ENCODE assay signal across 12 cellular contexts in genomic region chr11:110098645-110099044, GRCh38. TPM values are rescaled to one million over a fixed set of nuclear protein-coding genes. Genes with fewer than 3 reads are reported as not detected.
DNase-seq lines count a peak whose midpoint lies in the region; ATAC-seq and TF ChIP-seq lines count a peak whose summit lies in the region.
"Had no signal": no experiment of that assay in that cellular context is flagged by ENCODE, and none has a peak within 500 bp of the region (broad histone marks: within the 10 kb centered on the region; RNA-seq: fewer than 3 reads in every experiment).

No MANE protein-coding gene starts in this region.

- no peaks in the 10 kb centered on the region for H3K27me3 ChIP-seq in PC-3 (ENCODE audit: low read length)

- intact Hi-C loops in PC-3 (cut with micrococcal nuclease) = loop anchor here (5.0 kb wide), 3 partner anchors 199 to 334 kb away; partner anchors contain the start of gene RDX

- peaks cover 44% of the 10 kb centered on the region for H3K36me3 ChIP-seq in PC-3 (ENCODE audit: low read depth, low read length)

- H3K27ac ChIP-seq in PC-3 (ENCODE audit: low read length) = peak overlapping the region; percentile 32
- H3K27ac ChIP-seq: KMS-11 had no signal

- TF ChIP-seq CTCF in PC-3 (conservative IDR thresholded peaks at IDR 0.05; ENCODE audit: low read depth, low read length) = peak; percentile 51
- no peak for TF ChIP-seq CTCF in GM10266 (IDR thresholded peaks at IDR 0.05; ENCODE audit: control insufficient read depth, insufficient read depth, low read depth, missing control alignments)

- POLR2A ChIA-PET in PC-3 (lab: Charles Lee; ENCODE audit: unreplicated experiment) = no interaction called here

- H2AFZ ChIP-seq in PC-3 (ENCODE audit: low read length) = no peak overlapping the region

- H3K79me2 ChIP-seq in PC-3 (ENCODE audit: low read length) = peaks cover 100% of the 10 kb centered on the region

- no peaks in the 10 kb centered on the region for H3F3A ChIP-seq in PC-3 (ENCODE audit: low read length, unreplicated experiment)

- BruUV-seq in PC-3 (replicated peaks; lab: Mats Ljungman, UMichigan) = no TSS peak

- DNase-seq in CD1c-positive myeloid dendritic cell (ENCODE audit: extremely low spot score) (peak; percentile 72), PC-3 (peak; percentile 85), GM10266 (ENCODE audit: extremely low spot score) (no peak), NCI-H774 (lab: John Stamatoyannopoulos, UW) (no peak), DMS 273 (lab: John Stamatoyannopoulos, UW; ENCODE audit: unreplicated experiment) (no peak), UCSD-AML1 (lab: John Stamatoyannopoulos, UW; ENCODE audit: unreplicated experiment) (no peak)
- DNase-seq: cerebellar nuclear complex; COR-L47; stimulated activated CD4-positive, alpha-beta T cell treated with anti-CD3 and anti-CD28 coated beads, Interleukin-4, amount 100 ng/mL, for 24 hours had no signal

- no peaks in the 10 kb centered on the region for H3K9me3 ChIP-seq in PC-3 (ENCODE audit: low read length)

- CTCF ChIA-PET in PC-3 (lab: Charles Lee) = no interaction called here

- H4K20me1 ChIP-seq in PC-3 (ENCODE audit: low read length) = peaks cover 85% of the 10 kb centered on the region

- no peak overlapping the region for H3K9ac ChIP-seq in PC-3 (ENCODE audit: low read length)
- H3K9ac ChIP-seq: KMS-11 had no signal

- H3K4me3 ChIP-seq in PC-3 (ENCODE audit: low read length) = no peak overlapping the region

- H3K4me1 ChIP-seq in PC-3 (ENCODE audit: insufficient read depth, low read length) = peaks cover 52% of the 10 kb centered on the region

- H3K4me2 ChIP-seq in PC-3 (ENCODE audit: low read length) = peak overlapping the region; percentile 93
- H3K4me2 ChIP-seq: KMS-11 had no signal

- ATAC-seq in GM19043 (IDR thresholded peaks at IDR 0.05; ENCODE audit: low read depth, unreplicated experiment) (peak; percentile 62), HG03045 (IDR thresholded peaks at IDR 0.05; ENCODE audit: unreplicated experiment) (peak; percentile 43), PC-3 (peak; percentile 72)

- no peaks in the 10 kb centered on the region for H3K9me2 ChIP-seq in PC-3 (replicated peaks; ENCODE audit: low read length)

RNA-seq across cellular contexts. Expression of gene ZC3H12C, which starts 5.5 kb away (rescaled TPM):
- total RNA-seq in PC-3 (2014; rRNA removed) = 25.2 and 30.7 TPM in 2 replicates

Comparison
In these comparisons a context has a peak if more than half of its experiments do, and no peak if none do; other contexts are left out.
1. DNase-seq: peak in CD1c-positive myeloid dendritic cell (single experiment) and PC-3 (single experiment); none in GM10266 (single experiment), NCI-H774 (single experiment), DMS 273 (single experiment) and UCSD-AML1 (single experiment).
2. Peak in every context shown above with its lines, with median percentiles within 50 percentile points of each other: ATAC-seq.